1 cellular context compared by ENCODE assay signal in the genomic region with DNA sequence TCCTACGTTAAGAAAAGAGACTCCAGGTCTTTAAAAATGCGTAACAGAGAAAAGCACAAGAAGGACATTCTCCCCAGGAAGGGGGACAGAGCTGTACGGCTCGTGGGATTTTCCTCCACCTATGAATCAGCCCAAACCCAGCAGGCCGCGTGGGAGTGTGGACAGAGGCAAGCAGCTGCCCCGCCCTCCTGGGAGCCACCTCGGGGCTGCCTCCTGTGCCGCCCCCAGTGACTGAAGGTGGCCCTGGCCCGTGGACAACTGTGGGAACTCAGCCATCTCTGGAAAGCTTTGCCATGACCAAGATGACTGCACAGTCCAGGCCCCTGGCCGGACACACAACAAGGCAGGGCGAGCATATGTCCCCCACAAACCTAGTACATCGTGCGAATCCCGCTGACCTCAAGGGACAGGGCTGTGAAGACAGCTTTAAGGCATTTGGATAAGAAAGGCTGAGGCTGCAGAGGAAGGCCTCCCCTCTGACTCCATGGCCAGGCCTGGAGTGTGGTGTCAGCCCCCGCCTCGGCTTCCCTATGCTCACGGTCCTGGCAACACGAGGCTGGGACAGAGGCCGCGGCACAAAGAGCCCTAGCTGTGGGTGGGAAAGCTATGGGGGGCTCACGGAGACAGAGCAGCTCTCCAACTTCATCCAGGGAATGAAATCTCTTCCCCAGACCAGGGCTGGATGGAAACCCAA.
TF ChIP-seq lines count a peak whose summit lies in the region.

No MANE protein-coding gene starts in this region.

TF ChIP-seq in endothelial cell of umbilical vein, 7 proteins besides CTCF, POLR2A, EP300 and RAD21 (continued from another document):
- TF ChIP-seq POLR2AphosphoS5 (IDR thresholded peaks at IDR 0.05; ENCODE audit: insufficient read depth, low read depth, low read length): no peak
TF ChIP-seq in endothelial cell of umbilical vein: peak in this region for 0.
